1 cellular context compared by ENCODE assay signal in genomic region chr16:11915644-11916523, GRCh38.
TF ChIP-seq lines count a peak whose summit lies in the region.

GSPT1 (minus strand) TSS chr16:11915956; CDS start chr16:11915720, 236 bp downstream.

TF ChIP-seq in K562, 482 proteins besides CTCF, POLR2A, EP300 and RAD21 (continued from another document):
- TF ChIP-seq CBX3 (IDR thresholded peaks at IDR 0.05; ENCODE audit: borderline replicate concordance in 1 of 2, low read length in 2 of 2): 0 out of 3 replicates have a peak, but pooled peaks of 1 of the 2 experiments have one; percentile 42
- TF ChIP-seq HNRNPH1 (optimal IDR thresholded peaks at IDR 0.05; ENCODE audit: low read depth, low read length): no peak
- peak; percentile 78 for TF ChIP-seq PRDM10 (IDR thresholded peaks at IDR 0.05; ENCODE audit: partially characterized antibody)
- peak; percentile 6; the same call in 1 of the 2 replicates for TF ChIP-seq SPI1 (IDR thresholded peaks at IDR 0.05; ENCODE audit: borderline replicate concordance, low read depth, low read length)
- TF ChIP-seq FOXM1 (IDR thresholded peaks at IDR 0.05; ENCODE audit: low read depth): no peak
- no peak for TF ChIP-seq FOXM1 (CRISPR knock-in tag; IDR thresholded peaks at IDR 0.05; ENCODE audit: low read depth)
